Comparison of ENCODE assay signal across 2 cellular contexts in genomic region chr9:94630281-94630680, GRCh38.
TF ChIP-seq lines count a peak whose summit lies in the region.

No MANE protein-coding gene starts in this region.

TF ChIP-seq in H1, 55 proteins besides CTCF, POLR2A, EP300 and RAD21:
- no peak for TF ChIP-seq TEAD4 (IDR thresholded peaks at IDR 0.05; ENCODE audit: low read depth, low read length)
- TF ChIP-seq NRF1 (IDR thresholded peaks at IDR 0.05; ENCODE audit: low read depth, low read length): no peak
- TF ChIP-seq CREB1 (IDR thresholded peaks at IDR 0.05): no peak
- TF ChIP-seq KDM5A (IDR thresholded peaks at IDR 0.05; ENCODE audit: low read length): no peak
- TF ChIP-seq POLR2AphosphoS5 (IDR thresholded peaks at IDR 0.05; ENCODE audit: low read depth, low read length): no peak
- no peak for TF ChIP-seq ATF2 (IDR thresholded peaks at IDR 0.05; ENCODE audit: low read length)
- no peak for TF ChIP-seq BRCA1 (IDR thresholded peaks at IDR 0.05; ENCODE audit: low read depth, low read length)
- TF ChIP-seq NANOG (IDR thresholded peaks at IDR 0.05; ENCODE audit: insufficient read depth, low read depth, low read length, poor library complexity, severe bottlenecking): no peak
- TF ChIP-seq SAP30 (IDR thresholded peaks at IDR 0.05; ENCODE audit: insufficient read depth, insufficient replicate concordance, low read length): no peak
- TF ChIP-seq CEBPB (IDR thresholded peaks at IDR 0.05; ENCODE audit: low read depth, low read length): no peak
- no peak for TF ChIP-seq E2F6 (IDR thresholded peaks at IDR 0.05)
- no peak for TF ChIP-seq EGR1 (IDR thresholded peaks at IDR 0.05; ENCODE audit: borderline replicate concordance, low read depth, low read length)
- no peak for TF ChIP-seq RXRA (IDR thresholded peaks at IDR 0.05; ENCODE audit: insufficient read depth, low read depth, low read length)
- TF ChIP-seq SIX5 (IDR thresholded peaks at IDR 0.05; ENCODE audit: low read depth, low read length): no peak
- no peak for TF ChIP-seq SP2 (IDR thresholded peaks at IDR 0.05; ENCODE audit: low read length)

TF ChIP-seq in liver, 16 proteins besides CTCF, POLR2A, EP300 and RAD21:
- peak; percentile 81 to 89 for TF ChIP-seq RXRA (IDR thresholded peaks at IDR 0.05)
- TF ChIP-seq JUND (IDR thresholded peaks at IDR 0.05): peak in 1 of 2 donors; percentile 4
- TF ChIP-seq ZBTB33 (IDR thresholded peaks at IDR 0.05): no peak
- TF ChIP-seq EGR1 (IDR thresholded peaks at IDR 0.05; ENCODE audit: low read depth in 2 of 2): no peak
- no peak for TF ChIP-seq HNF4G (IDR thresholded peaks at IDR 0.05)
- peak; percentile 48 for TF ChIP-seq REST (IDR thresholded peaks at IDR 0.05)
- TF ChIP-seq MAX (IDR thresholded peaks at IDR 0.05): peak; percentile 39
- TF ChIP-seq FOXA1 (IDR thresholded peaks at IDR 0.05): no peak
- TF ChIP-seq YY1 (IDR thresholded peaks at IDR 0.05): peak; percentile 34
- TF ChIP-seq FOXA2 (IDR thresholded peaks at IDR 0.05): no peak
- no peak for TF ChIP-seq GABPA (IDR thresholded peaks at IDR 0.05 in 1 of 2, conservative IDR thresholded peaks at IDR 0.05 in 1 of 2)
- TF ChIP-seq SP1 (IDR thresholded peaks at IDR 0.05): peak; percentile 83
- TF ChIP-seq TAF1 (conservative IDR thresholded peaks at IDR 0.05): no peak
- no peak for TF ChIP-seq NR2F2 (IDR thresholded peaks at IDR 0.05)
- TF ChIP-seq HNF4A (conservative IDR thresholded peaks at IDR 0.05): peak; percentile 68 to 78
- no peak for TF ChIP-seq ATF3 (IDR thresholded peaks at IDR 0.05)
TF ChIP-seq in liver: peak in this region for 7.
